14 cellular contexts compared by ENCODE assay signal in genomic region chrX:150688911-150689451, GRCh38. TPM values are rescaled to one million over a fixed set of nuclear protein-coding genes. Genes with fewer than 3 reads are reported as not detected.
A peak's percentile ranks its signal among the peaks of the same experiment; 100 is the strongest.
DNase-seq lines count a peak whose midpoint lies in the region; ATAC-seq, FAIRE-seq and TF ChIP-seq lines count a peak whose summit lies in the region.
"Had no signal": no experiment of that assay in that cellular context is flagged by ENCODE, and none has a peak within 500 bp of the region (broad histone marks: within the 10 kb centered on the region; RNA-seq: fewer than 3 reads in every experiment).

No MANE protein-coding gene starts in this region.

- ATAC-seq in HG02938 (IDR thresholded peaks at IDR 0.05; ENCODE audit: unreplicated experiment) = no peak
- ATAC-seq: heart right ventricle had no signal

- DNase-seq in 8988T (peak; percentile 22), H54 (ENCODE audit: insufficient read length, low spot score) (peak; percentile 58), SW 1271 (lab: John Stamatoyannopoulos, UW) (peak; percentile 88 to 95), fibroblast of the aortic adventitia (ENCODE audit: low read depth) (peak; percentile 68), NCI-H524 treated with DMSO at 0.1 percent for 48 hours (lab: John Stamatoyannopoulos, UW) (no peak), caudate nucleus (lab: John Stamatoyannopoulos, UW) (no peak), mesenteric fat pad (ENCODE audit: low spot score) (no peak)
- DNase-seq: activated effector memory CD4-positive, alpha-beta T cell treated with anti-CD3 and anti-CD28 coated beads, Interleukin-2, amount 50 U/mL, for 16 hours; heart right ventricle; NCI-H1092 treated with DMSO at 0.1 percent for 48 hours had no signal

- H3K27ac ChIP-seq in caudate nucleus (ENCODE audit: low read depth, low read length) = no peak overlapping the region
- H3K27ac ChIP-seq: C4-2B, heart right ventricle, neutrophil, SK-N-MC had no signal

- H3K4me3 ChIP-seq in fibroblast of the aortic adventitia (ENCODE audit: low read depth, low read length) = no peak overlapping the region
- H3K4me3 ChIP-seq: heart right ventricle, SK-N-MC had no signal

- TF ChIP-seq CTCF in fibroblast of the aortic adventitia (IDR thresholded peaks at IDR 0.05; ENCODE audit: insufficient read depth, low read length) = no peak

- FAIRE-seq in H54 (lab: Jason Lieb, UNC) = peak; percentile 87

- TF ChIP-seq POLR2A in H54 (IDR thresholded peaks at IDR 0.05; ENCODE audit: low read depth, low read length) = no peak

RNA-seq across cellular contexts. Expression of gene MTMR1, which starts 4.2 kb away (rescaled TPM):
- total RNA-seq in fibroblast of the aortic adventitia (ENCODE audit: low replicate concordance) (9.2 and 21.6 TPM in 2 replicates), mesenteric fat pad (18.6 TPM)

Comparison
In these comparisons a context has a peak if more than half of its experiments do, and no peak if none do; other contexts are left out.
1. DNase-seq: peak in 8988T (single experiment), H54 (single experiment), SW 1271 (2 of 2) and fibroblast of the aortic adventitia (single experiment); none in NCI-H524 treated with DMSO at 0.1 percent for 48 hours (single experiment), caudate nucleus (0 of 61) and mesenteric fat pad (single experiment).